In the genomic region with DNA sequence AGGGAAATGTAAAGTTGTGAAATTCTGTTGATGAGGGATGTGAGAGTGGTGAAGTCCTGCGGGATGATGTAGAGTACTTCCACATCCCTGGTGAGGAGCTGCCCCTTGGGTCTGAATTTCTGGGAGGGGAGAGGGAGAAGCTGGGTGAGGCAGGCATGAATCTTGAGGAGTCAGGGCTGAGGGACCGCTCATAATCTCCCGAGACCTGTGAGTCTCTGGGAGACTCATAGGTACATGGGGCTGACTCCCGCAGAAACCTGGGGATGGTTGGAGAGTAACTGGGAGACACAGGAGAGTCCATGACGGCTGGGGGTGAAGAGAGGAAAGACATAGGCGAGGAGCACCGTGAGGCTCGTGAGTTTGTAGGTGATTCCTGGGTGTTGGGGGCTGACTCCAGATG, we compare ENCODE assay signal across 8 cellular contexts.
A peak's percentile ranks its signal among the peaks of the same experiment; 100 is the strongest.
DNase-seq lines count a peak whose midpoint lies in the region; ATAC-seq and TF ChIP-seq lines count a peak whose summit lies in the region.
"Not testable (repeated sequence)": the region's sequence is repeated elsewhere in the genome, so short reads cannot be mapped to it uniquely, and the experiment has no call there.

No MANE protein-coding gene starts in this region.

- H3K4me3 ChIP-seq in IMR-90 (ENCODE audit: insufficient read depth, low read depth, low read length); stomach: not testable (repeated sequence)

- H3K4me1 Mint-ChIP-seq in CD14-positive monocyte = not testable (repeated sequence)

- not testable (repeated sequence) for H3K27ac ChIP-seq in IMR-90 (ENCODE audit: insufficient read depth, low read length); stomach

- not testable (repeated sequence) for H3K9me3 Mint-ChIP-seq in CD14-positive monocyte

- not testable (repeated sequence) for H2BK5ac ChIP-seq in IMR-90 (ENCODE audit: low read depth, low read length, poor library complexity, severe bottlenecking)

- H3K56ac ChIP-seq in IMR-90 (ENCODE audit: extremely low read depth, insufficient read depth, low read length) = not testable (repeated sequence)

- not testable (repeated sequence) for H4K8ac ChIP-seq in IMR-90 (ENCODE audit: low read depth in 2 of 2, low read length in 2 of 2)

- not testable (repeated sequence) for H2BK20ac ChIP-seq in IMR-90 (ENCODE audit: low read depth, low read length)

- 63% methylated on average over 7 of the region's 8 CpGs; no CpG with 5 or more reads in 1 of the 2 experiments for WGBS in IMR-90 (ENCODE audit: extremely low coverage in 2 of 2, insufficient read length in 1 of 2), 2 experiments
- WGBS in stomach, 5 donors = 82 to 94% (median 85%) methylated on average over 8 of the region's 8 CpGs

- not testable (repeated sequence) for H2BK15ac ChIP-seq in IMR-90 (ENCODE audit: low read depth, low read length)

- not testable (repeated sequence) for H4K91ac ChIP-seq in IMR-90 (ENCODE audit: insufficient read depth, low read depth, low read length)

- not testable (repeated sequence) for H3K36me3 ChIP-seq in IMR-90 (ENCODE audit: control insufficient read depth, insufficient read depth, low read length); stomach

- not testable (repeated sequence) for H3K36me3 Mint-ChIP-seq in CD14-positive monocyte

- TF ChIP-seq EP300 in stomach (IDR thresholded peaks at IDR 0.05) = not testable (repeated sequence)

- not testable (repeated sequence) for H2AFZ ChIP-seq in IMR-90 (replicated peaks; ENCODE audit: low read length, poor library complexity)

- H3K18ac ChIP-seq in IMR-90 (ENCODE audit: low read depth, low read length) = not testable (repeated sequence)

- H3K4me1 ChIP-seq in IMR-90 (ENCODE audit: control insufficient read depth, insufficient read depth, low read length); stomach: not testable (repeated sequence)

- H3K14ac ChIP-seq in IMR-90 (replicated peaks; ENCODE audit: low read depth, low read length) = not testable (repeated sequence)

- DNase-seq in CD14-positive monocyte (ENCODE audit: low spot score) = peak; percentile 57
- peak; percentile 7 for DNase-seq in IMR-90
- DNase-seq in amniotic epithelial cell (ENCODE audit: low read depth) = peak; percentile 15
- DNase-seq in left ventricle myocardium superior = peak; percentile 28
- peak; percentile 26 for DNase-seq in iris pigment epithelial cell (ENCODE audit: low read depth)
- DNase-seq in mesenteric fat pad (ENCODE audit: low spot score) = peak; percentile 97
- DNase-seq in stomach = peak; percentile 50
- DNase-seq in ureter (ENCODE audit: low spot score) = peak; percentile 64

- dilution Hi-C loops in IMR-90 (cut with HindIII; ENCODE audit: low sequenced_read_pairs, unreplicated experiment) = not testable (repeated sequence)

- not testable (repeated sequence) for H2BK120ac ChIP-seq in IMR-90 (ENCODE audit: low read depth, low read length)

- not testable (repeated sequence) for H3K4me2 ChIP-seq in IMR-90 (ENCODE audit: low read depth, low read length)

- not testable (repeated sequence) for TF ChIP-seq CTCF in CD14-positive monocyte (IDR thresholded peaks at IDR 0.05); IMR-90 (conservative IDR thresholded peaks at IDR 0.05; ENCODE audit: low read depth, low read length); stomach (IDR thresholded peaks at IDR 0.05)

- BruUV-seq in IMR-90 (replicated peaks; lab: Mats Ljungman, UMichigan) = not testable (repeated sequence)

- ATAC-seq in IMR-90 (ENCODE audit: low read depth); left ventricle myocardium superior: not testable (repeated sequence)

- not testable (repeated sequence) for H3K27ac Mint-ChIP-seq in CD14-positive monocyte

- not testable (repeated sequence) for H3K23ac ChIP-seq in IMR-90 (ENCODE audit: low read depth, low read length)

- H3K9me3 ChIP-seq in IMR-90 (ENCODE audit: control insufficient read depth, insufficient read depth, low read length); stomach: not testable (repeated sequence)

- H3K79me1 ChIP-seq in IMR-90 (ENCODE audit: low read depth in 1 of 2, low read length in 2 of 2) = not testable (repeated sequence)

- H3K9me1 ChIP-seq in IMR-90 (ENCODE audit: insufficient read depth, low read length) = not testable (repeated sequence)

- not testable (repeated sequence) for H3K4me3 Mint-ChIP-seq in CD14-positive monocyte

- TF ChIP-seq RAD21 in IMR-90 (IDR thresholded peaks at IDR 0.05; ENCODE audit: low read length) = not testable (repeated sequence)

- POLR2A ChIA-PET in IMR-90 (lab: Charles Lee; ENCODE audit: unreplicated experiment) = not testable (repeated sequence)

- H2AK5ac ChIP-seq in IMR-90 (ENCODE audit: low read depth, low read length) = not testable (repeated sequence)

- in situ Hi-C loops in IMR-90 (cut with MboI; ENCODE audit: low sequenced_read_pairs) = not testable (repeated sequence)

- H3K27me3 Mint-ChIP-seq in CD14-positive monocyte (ENCODE audit: low read depth in 3 of 3) = not testable (repeated sequence)

- H2AK9ac ChIP-seq in IMR-90 (replicated peaks; ENCODE audit: low read depth, low read length, poor library complexity) = not testable (repeated sequence)

- H4K5ac ChIP-seq in IMR-90 (ENCODE audit: low read depth, low read length) = not testable (repeated sequence)

- H3K27me3 ChIP-seq in IMR-90 (ENCODE audit: control insufficient read depth, insufficient read depth, low read length); stomach: not testable (repeated sequence)

- CTCF ChIA-PET in IMR-90 (lab: Yijun Ruan, JAX) = not testable (repeated sequence)

- H3K9ac ChIP-seq in IMR-90 (ENCODE audit: low read depth, low read length) = not testable (repeated sequence)

- not testable (repeated sequence) for H3K4ac ChIP-seq in IMR-90 (ENCODE audit: low read depth, low read length)

- not testable (repeated sequence) for H4K20me1 ChIP-seq in IMR-90 (ENCODE audit: insufficient read depth, low read length)

- intact Hi-C loops in CD14-positive monocyte (cut with micrococcal nuclease); IMR-90 (cut with micrococcal nuclease); left ventricle myocardium superior (cut with micrococcal nuclease); stomach (cut with DNase I; ENCODE audit: low total_unique reads): not testable (repeated sequence)

- not testable (repeated sequence) for TF ChIP-seq POLR2A in IMR-90 (IDR thresholded peaks at IDR 0.05; ENCODE audit: low read depth, low read length); stomach (IDR thresholded peaks at IDR 0.05)

Comparison
In these comparisons a context has a peak if more than half of its experiments do, and no peak if none do; other contexts are left out.
1. DNase-seq: peak in every context shown above with its lines; median percentile 97 in mesenteric fat pad; 64 in ureter; 57 in CD14-positive monocyte; 50 in stomach; 28 in left ventricle myocardium superior; 26 in iris pigment epithelial cell; 15 in amniotic epithelial cell; 7 in IMR-90.